11 cellular contexts compared by ENCODE assay signal in genomic region chr9:98172604-98173003, GRCh38. TPM values are rescaled to one million over a fixed set of nuclear protein-coding genes. Genes with fewer than 3 reads are reported as not detected.
DNase-seq lines count a peak whose midpoint lies in the region; ATAC-seq and TF ChIP-seq lines count a peak whose summit lies in the region.
"Had no signal": no experiment of that assay in that cellular context is flagged by ENCODE, and none has a peak within 500 bp of the region (broad histone marks: within the 10 kb centered on the region; RNA-seq: fewer than 3 reads in every experiment).

No MANE protein-coding gene starts in this region.

- no peak overlapping the region for H3K4me3 ChIP-seq in RWPE2 (ENCODE audit: severe bottlenecking)

- no peaks in the 10 kb centered on the region for H3K27me3 ChIP-seq in RWPE2 (ENCODE audit: insufficient read depth, poor library complexity, severe bottlenecking)

- DNase-seq in Daoy (ENCODE audit: low read depth) (peak; percentile 47), NCI-H187 treated with DMSO at 0.1 percent for 48 hours (lab: John Stamatoyannopoulos, UW) (peak; percentile 51), RWPE2 (ENCODE audit: low spot score) (no peak), myocyte (ENCODE audit: low read depth) (peak; percentile 59), omental fat pad (ENCODE audit: low spot score) (no peak), anterior cingulate cortex (lab: John Stamatoyannopoulos, UW) (no peak)
- DNase-seq: effector CD4-positive, alpha-beta T cell; KBM-7; T-helper 17 cell had no signal

- ATAC-seq in RWPE2 (ENCODE audit: low read depth) (peak; percentile 68), GM21737 (IDR thresholded peaks at IDR 0.05; ENCODE audit: unreplicated experiment) (no peak), HG02678 (IDR thresholded peaks at IDR 0.05; ENCODE audit: unreplicated experiment) (no peak), omental fat pad (ENCODE audit: low FRiP score) (no peak)
- ATAC-seq: T-helper 17 cell had no signal

- no peaks in the 10 kb centered on the region for H3K36me3 ChIP-seq in RWPE2 (ENCODE audit: low read depth)

- peak overlapping the region; percentile 27 for H3K27ac ChIP-seq in RWPE2 (ENCODE audit: poor library complexity, severe bottlenecking)

- TF ChIP-seq CTCF in RWPE2 (IDR thresholded peaks at IDR 0.05; ENCODE audit: poor library complexity, severe bottlenecking) (no peak), omental fat pad (IDR thresholded peaks at IDR 0.05) (no peak)

- H3K4me1 ChIP-seq in RWPE2 (ENCODE audit: insufficient read depth, poor library complexity, severe bottlenecking): peaks cover 23% of the 10 kb centered on the region

- no peaks in the 10 kb centered on the region for H3K9me3 ChIP-seq in RWPE2 (ENCODE audit: severe bottlenecking)

RNA-seq across cellular contexts. Expression of gene CORO2A, which starts 19.8 kb away (rescaled TPM):
- 1.8 and 2.1 TPM in 2 replicates for total RNA-seq in Daoy (2014; rRNA removed; shearing (Covaris generic))
- 0.16 and 0.78 TPM in 2 replicates for total RNA-seq in myocyte
- polyA plus RNA-seq in myocyte (2012): 1.4 TPM
- 1 to 10 TPM in 3 of 4 donors, under 1 TPM in 1; 0.56 to 4.4 (median 2.9) TPM for total RNA-seq in omental fat pad

RNA-seq across cellular contexts. Expression of gene TRIM14, which starts 53.6 kb away (rescaled TPM):
- total RNA-seq in Daoy (2014; rRNA removed; shearing (Covaris generic)): 6.6 and 9.2 TPM in 2 replicates
- total RNA-seq in myocyte (4.6 and 5.3 TPM in 2 replicates), omental fat pad (10 to 100 TPM; 11.7 to 25.4 (median 17.0) TPM)
- 2.7 TPM for polyA plus RNA-seq in myocyte (2012)

Comparison
In these comparisons a context has a peak if more than half of its experiments do, and no peak if none do; other contexts are left out.
1. DNase-seq: peak in Daoy (single experiment), NCI-H187 treated with DMSO at 0.1 percent for 48 hours (single experiment) and myocyte (single experiment); none in RWPE2 (single experiment), omental fat pad (single experiment) and anterior cingulate cortex (0 of 58).